ENCODE assay signal across 23 cellular contexts in the genomic region with DNA sequence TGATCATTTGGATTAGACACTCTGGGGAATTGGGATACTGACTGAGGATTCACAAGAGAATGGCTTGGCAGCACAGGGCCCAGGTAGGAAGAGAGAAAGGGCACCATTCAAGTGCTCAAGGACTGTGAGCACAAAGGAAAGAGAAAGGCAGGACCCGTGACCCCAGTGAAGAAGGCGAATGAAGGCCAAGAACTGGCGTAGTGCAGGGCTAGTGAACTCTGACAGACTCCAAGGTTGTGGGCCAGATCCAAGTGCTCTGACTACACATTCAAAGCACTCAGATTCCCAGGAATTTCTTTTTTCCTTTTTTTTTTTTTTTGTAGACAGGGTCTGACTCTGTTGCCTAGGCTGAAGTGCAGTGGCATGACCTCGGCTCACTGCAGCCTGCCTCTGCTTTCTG.
"Had no signal": no experiment of that assay in that cellular context is flagged by ENCODE, and none has a peak within 500 bp of the region (broad histone marks: within the 10 kb centered on the region; RNA-seq: fewer than 3 reads in every experiment).

No MANE protein-coding gene starts in this region.

- H3K9me3 ChIP-seq: SJSA1 had no signal

- H3K4me3 ChIP-seq: K562, SJSA1, SK-N-MC had no signal

- H3K27ac ChIP-seq: HL-60, KMS-11, SJSA1, SK-N-MC had no signal

- H3K27me3 ChIP-seq: SJSA1 had no signal

- ATAC-seq: K562 had no signal

- H3K27me3 Mint-ChIP-seq: IgD-negative memory B cell had no signal

- DNase-seq: Kasumi-1, MM.1S, NCI-H1092 treated with DMSO at 0.1 percent for 48 hours, NCI-H1436, NCI-H187, NCI-H2029, NCI-H2081 treated with DMSO at 0.1 percent for 48 hours, NCI-H2171, NCI-H226, NCI-H446, NCI-H510A, NCI-H524 treated with DMSO at 0.1 percent for 48 hours, NCI-H69, NCI-H774, Right ventricle myocardium superior, RPMI8226, SIG-M5 had no signal
